In the genomic region with DNA sequence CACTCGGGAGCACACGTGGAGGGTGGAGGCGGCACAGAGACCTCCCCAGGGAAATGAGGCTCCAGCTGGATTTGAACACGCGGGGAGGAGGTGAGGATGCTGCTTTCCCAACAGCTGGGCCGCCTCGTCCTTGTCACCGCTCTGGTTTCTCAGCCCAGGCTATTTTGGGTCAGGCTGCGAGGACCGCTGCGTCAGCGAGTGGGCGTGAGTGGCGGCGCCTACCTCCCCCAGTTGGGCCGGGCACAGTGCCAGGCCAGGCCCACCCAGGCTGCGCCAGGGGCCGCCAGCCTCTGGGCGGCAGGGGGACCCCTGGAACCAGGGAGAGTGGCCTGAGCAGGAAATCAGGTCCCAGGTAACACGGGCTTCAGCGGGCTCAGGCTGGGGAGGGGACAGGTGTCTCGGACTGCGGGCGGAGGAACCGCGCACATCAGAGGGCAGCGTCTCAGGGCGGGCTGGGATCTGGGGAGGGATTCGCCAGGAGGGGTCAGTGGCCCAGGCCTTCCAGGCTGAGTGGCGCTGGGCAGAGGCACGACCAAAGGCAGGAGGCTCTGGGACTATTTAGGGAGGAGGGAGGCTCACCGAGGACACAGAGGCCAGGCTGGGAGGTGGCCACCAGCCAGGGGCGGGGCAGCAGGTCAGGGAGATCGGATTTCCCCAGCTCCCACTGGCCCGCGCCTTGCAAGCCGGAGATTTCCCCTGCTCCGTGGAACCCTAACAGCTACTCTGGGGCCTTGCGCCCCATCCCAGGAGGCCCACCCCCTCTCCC, we compare ENCODE assay signal across 11 cellular contexts.
A peak's percentile ranks its signal among the peaks of the same experiment; 100 is the strongest.
DNase-seq lines count a peak whose midpoint lies in the region; ATAC-seq and TF ChIP-seq lines count a peak whose summit lies in the region.
"Had no signal": no experiment of that assay in that cellular context is flagged by ENCODE, and none has a peak within 500 bp of the region (broad histone marks: within the 10 kb centered on the region; RNA-seq: fewer than 3 reads in every experiment).

No MANE protein-coding gene starts in this region.

- H3K27me3 ChIP-seq in liver (ENCODE audit: control insufficient read depth in 4 of 4, insufficient read depth in 4 of 4, low read length in 3 of 4) (peaks cover 0 to 4% (median 0%) of the 10 kb centered on the region in 4 donors), testis (no peaks in the 10 kb centered on the region)

- no peak for TF ChIP-seq POLR2A in testis (IDR thresholded peaks at IDR 0.05)

- H3K4me1 ChIP-seq in liver (ENCODE audit: control insufficient read depth in 4 of 4, insufficient read depth in 4 of 4, low read length in 3 of 4): peaks cover 3 to 12% (median 9%) of the 10 kb centered on the region in 4 donors
- H3K4me1 ChIP-seq in testis: no peaks in the 10 kb centered on the region
- H3K4me1 ChIP-seq: A549 had no signal

- no peak overlapping the region for H3K9ac ChIP-seq in liver (ENCODE audit: low read depth in 1 of 2, low read length in 2 of 2)

- intact Hi-C loops in testis (cut with DNase I; ENCODE audit: low total_unique reads): no loop called here

- no peak for TF ChIP-seq RAD21 in liver (IDR thresholded peaks at IDR 0.05)

- ATAC-seq in HG02642 (IDR thresholded peaks at IDR 0.05; ENCODE audit: poor library complexity, unreplicated experiment): no peak

- TF ChIP-seq CTCF in epithelial cell of proximal tubule (conservative IDR thresholded peaks at IDR 0.05; ENCODE audit: low read depth, low read length) (no peak), liver (IDR thresholded peaks at IDR 0.05; ENCODE audit: low read depth, low read length, missing input control) (no peak), testis (IDR thresholded peaks at IDR 0.05) (no peak)

- H3K4me3 ChIP-seq in epithelial cell of proximal tubule (ENCODE audit: low read depth, low read length) (peak overlapping the region; percentile 11), liver (ENCODE audit: low read depth in 1 of 3, low read length in 3 of 3) (peak overlapping the region in 1 of 3 donors; percentile 4), testis (peak overlapping the region in 1 of 2 donors; percentile 29)
- H3K4me3 ChIP-seq: A549, tibial nerve had no signal

- H3K9me3 ChIP-seq in liver (ENCODE audit: control insufficient read depth in 4 of 4, low read length in 3 of 4): no peaks in the 10 kb centered on the region
- H3K9me3 ChIP-seq in testis: no peaks in the 10 kb centered on the region
- H3K9me3 ChIP-seq: A549 had no signal

- peak in 2 of 3 experiments; percentile 56 to 57 for DNase-seq in NCI-H1417 (lab: John Stamatoyannopoulos, UW)
- no peak for DNase-seq in NCI-H1417 treated with DMSO at 0.1 percent for 48 hours (lab: John Stamatoyannopoulos, UW)
- DNase-seq in epithelial cell of proximal tubule (ENCODE audit: low read depth): no peak
- peak; percentile 15 for DNase-seq in testis
- no peak for DNase-seq in NCI-H2227 treated with DMSO at 0.1 percent for 48 hours (lab: John Stamatoyannopoulos, UW)
- no peak for DNase-seq in activated gamma-delta T cell treated with Interleukin-2 at 50 U/mL for 16 hours
- DNase-seq: SIG-M5 had no signal

- H3K27ac ChIP-seq in liver (ENCODE audit: low read depth in 1 of 2, low read length in 2 of 2): no peak overlapping the region
- no peak overlapping the region for H3K27ac ChIP-seq in testis
- H3K27ac ChIP-seq: A549, tibial nerve had no signal

- 13% methylated on average over 39 of the region's 39 CpGs for WGBS in liver
- 7 to 9% methylated on average over 3 to 39 of the region's 39 CpGs for WGBS in testis, 2 donors

- no peaks in the 10 kb centered on the region for H3K36me3 ChIP-seq in liver (ENCODE audit: control insufficient read depth in 4 of 4, insufficient read depth in 3 of 4, low read depth in 1 of 4, low read length in 3 of 4)
- no peaks in the 10 kb centered on the region for H3K36me3 ChIP-seq in testis (ENCODE audit: low read depth, missing control alignments)
- H3K36me3 ChIP-seq: tibial nerve had no signal

TF ChIP-seq in liver, 16 proteins besides CTCF, POLR2A, EP300 and RAD21:
- TF ChIP-seq, protein P1, sequence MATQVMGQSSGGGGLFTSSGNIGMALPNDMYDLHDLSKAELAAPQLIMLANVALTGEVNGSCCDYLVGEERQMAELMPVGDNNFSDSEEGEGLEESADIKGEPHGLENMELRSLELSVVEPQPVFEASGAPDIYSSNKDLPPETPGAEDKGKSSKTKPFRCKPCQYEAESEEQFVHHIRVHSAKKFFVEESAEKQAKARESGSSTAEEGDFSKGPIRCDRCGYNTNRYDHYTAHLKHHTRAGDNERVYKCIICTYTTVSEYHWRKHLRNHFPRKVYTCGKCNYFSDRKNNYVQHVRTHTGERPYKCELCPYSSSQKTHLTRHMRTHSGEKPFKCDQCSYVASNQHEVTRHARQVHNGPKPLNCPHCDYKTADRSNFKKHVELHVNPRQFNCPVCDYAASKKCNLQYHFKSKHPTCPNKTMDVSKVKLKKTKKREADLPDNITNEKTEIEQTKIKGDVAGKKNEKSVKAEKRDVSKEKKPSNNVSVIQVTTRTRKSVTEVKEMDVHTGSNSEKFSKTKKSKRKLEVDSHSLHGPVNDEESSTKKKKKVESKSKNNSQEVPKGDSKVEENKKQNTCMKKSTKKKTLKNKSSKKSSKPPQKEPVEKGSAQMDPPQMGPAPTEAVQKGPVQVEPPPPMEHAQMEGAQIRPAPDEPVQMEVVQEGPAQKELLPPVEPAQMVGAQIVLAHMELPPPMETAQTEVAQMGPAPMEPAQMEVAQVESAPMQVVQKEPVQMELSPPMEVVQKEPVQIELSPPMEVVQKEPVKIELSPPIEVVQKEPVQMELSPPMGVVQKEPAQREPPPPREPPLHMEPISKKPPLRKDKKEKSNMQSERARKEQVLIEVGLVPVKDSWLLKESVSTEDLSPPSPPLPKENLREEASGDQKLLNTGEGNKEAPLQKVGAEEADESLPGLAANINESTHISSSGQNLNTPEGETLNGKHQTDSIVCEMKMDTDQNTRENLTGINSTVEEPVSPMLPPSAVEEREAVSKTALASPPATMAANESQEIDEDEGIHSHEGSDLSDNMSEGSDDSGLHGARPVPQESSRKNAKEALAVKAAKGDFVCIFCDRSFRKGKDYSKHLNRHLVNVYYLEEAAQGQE (IDR thresholded peaks at IDR 0.05): no peak
- peak; percentile 32 for TF ChIP-seq NR2F2 (IDR thresholded peaks at IDR 0.05)

Comparison
In these comparisons a context has a peak if more than half of its experiments do, and no peak if none do; other contexts are left out.
1. DNase-seq: peak in NCI-H1417 (2 of 3) and testis (single experiment); none in NCI-H1417 treated with DMSO at 0.1 percent for 48 hours (single experiment), epithelial cell of proximal tubule (single experiment), NCI-H2227 treated with DMSO at 0.1 percent for 48 hours (single experiment) and activated gamma-delta T cell treated with Interleukin-2 at 50 U/mL for 16 hours (single experiment).